14 cellular contexts compared by ENCODE assay signal in the genomic region with DNA sequence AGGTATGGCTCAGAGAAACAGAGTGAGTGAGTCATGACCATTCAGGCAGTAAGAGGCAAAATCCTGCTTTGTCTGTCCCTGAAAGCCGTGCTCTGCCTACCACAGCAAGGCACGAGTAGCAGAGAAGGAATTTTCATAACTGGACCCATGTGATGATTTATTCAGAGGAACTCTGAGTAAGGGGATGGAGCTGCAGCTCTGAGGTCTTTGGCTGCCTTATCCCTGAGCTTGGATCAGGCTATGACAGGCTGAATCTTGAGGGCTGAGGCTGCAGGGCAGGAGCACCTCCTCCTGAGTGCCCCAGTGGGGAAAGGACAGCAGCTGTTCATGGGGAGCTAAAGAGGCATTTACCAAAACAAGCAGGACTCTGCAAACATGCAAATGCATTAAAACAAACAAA.
DNase-seq lines count a peak whose midpoint lies in the region; ATAC-seq and FAIRE-seq lines count a peak whose summit lies in the region.
"Had no signal": no experiment of that assay in that cellular context is flagged by ENCODE, and none has a peak within 500 bp of the region (broad histone marks: within the 10 kb centered on the region; RNA-seq: fewer than 3 reads in every experiment).

No MANE protein-coding gene starts in this region.

- no peak overlapping the region for H4K8ac ChIP-seq in neuronal stem cell (ENCODE audit: low read depth, low read length)

- H3K4me2 ChIP-seq in neuronal stem cell (ENCODE audit: insufficient read depth, low read length, poor library complexity, severe bottlenecking), result no peak overlapping the region

- H2BK120ac ChIP-seq in neuronal stem cell (ENCODE audit: low read depth, low read length), result no peak overlapping the region

- WGBS in neuronal stem cell (ENCODE audit: extremely low coverage in 2 of 2, insufficient read length in 2 of 2, insufficient replicate concordance in 1 of 2), 2 donors, result no CpG with 5 or more reads among the region's 2 CpGs

- H3K18ac ChIP-seq in neuronal stem cell (ENCODE audit: low read length), result no peak overlapping the region

- ATAC-seq in GM18867 (IDR thresholded peaks at IDR 0.05; ENCODE audit: unreplicated experiment), result no peak
- ATAC-seq: activated naive CD8-positive, alpha-beta T cell treated with anti-CD3 and anti-CD28 coated beads, Interleukin-2, amount 50 U/mL, for 24 hours; T-cell had no signal

- no peak overlapping the region for H2BK15ac ChIP-seq in neuronal stem cell (ENCODE audit: low read length)

- H2BK5ac ChIP-seq in neuronal stem cell (ENCODE audit: low read length), result no peak overlapping the region

- H2AK5ac ChIP-seq in neuronal stem cell (ENCODE audit: low read depth, low read length), result no peak overlapping the region

- peak; percentile 81 for FAIRE-seq in endometrium (lab: Jason Lieb, UNC)
- FAIRE-seq: endothelial cell of umbilical vein had no signal

- H2BK12ac ChIP-seq in neuronal stem cell (ENCODE audit: low read length), result no peak overlapping the region

- DNase-seq in EL, result peak; percentile 46
- peak; percentile 79 for DNase-seq in NCI-H69 (lab: John Stamatoyannopoulos, UW)
- DNase-seq in neuronal stem cell (ENCODE audit: low spot score), result no peak
- DNase-seq in KBM-7, result no peak
- no peak for DNase-seq in activated naive CD4-positive, alpha-beta T cell treated with anti-CD3 and anti-CD28 coated beads, Interleukin-2, amount 50 U/mL, for 16 hours
- DNase-seq in central memory CD4-positive, alpha-beta T cell, result no peak
- DNase-seq: activated CD4-positive, alpha-beta memory T cell treated with anti-CD3 and anti-CD28 coated beads, Interleukin-2, amount 10 ng/mL, durations not matched to agents 7 days and 5 days; activated naive CD8-positive, alpha-beta T cell treated with anti-CD3 and anti-CD28 coated beads, Interleukin-2, amount 50 U/mL, for 24 hours; stimulated activated CD4-positive, alpha-beta T cell treated with anti-CD3 and anti-CD28 coated beads, Interleukin-4, amount 100 ng/mL, for 1 hour; T-cell had no signal

- H3K27me3 ChIP-seq in neuronal stem cell (ENCODE audit: control insufficient read depth in 3 of 3, insufficient read depth in 3 of 3, low read depth in 1 of 3, low read length in 3 of 3), result peaks cover 0 to 25% (median 0%) of the 10 kb centered on the region in 3 experiments

- H3K4me3 ChIP-seq in neuronal stem cell (ENCODE audit: low read length in 2 of 2), result no peak overlapping the region

- peaks cover 0 to 3% of the 10 kb centered on the region in 2 donors for H3K9me3 ChIP-seq in neuronal stem cell (replicated peaks in 1 of 2; ENCODE audit: control insufficient read depth in 2 of 2, insufficient read depth in 1 of 2, low read depth in 1 of 2, low read length in 2 of 2)
- H3K9me3 ChIP-seq: neutrophil had no signal

- no peak overlapping the region for H4K91ac ChIP-seq in neuronal stem cell (ENCODE audit: low read depth, low read length, poor library complexity)

- peak overlapping the region; percentile 14 for H2AFZ ChIP-seq in neuronal stem cell (ENCODE audit: low read length)

- H3K14ac ChIP-seq in neuronal stem cell (ENCODE audit: low read length), result no peak overlapping the region

- H3K23ac ChIP-seq in neuronal stem cell (ENCODE audit: low read depth, low read length, poor library complexity), result no peak overlapping the region

- in situ Hi-C loops in KBM-7 (cut with MboI; ENCODE audit: low pct_unique_long_range_greater_than_20kb, low sequenced_read_pairs), result no loop called here

- H3K79me1 ChIP-seq in neuronal stem cell (ENCODE audit: low read depth, low read length), result no peaks in the 10 kb centered on the region

- no peak overlapping the region for H3K9ac ChIP-seq in neuronal stem cell (ENCODE audit: low read depth, low read length, poor library complexity)

- peaks cover 0 to 60% of the 10 kb centered on the region in 2 donors for H3K36me3 ChIP-seq in neuronal stem cell (replicated peaks in 1 of 2; ENCODE audit: control insufficient read depth in 2 of 2, insufficient read depth in 2 of 2, low read length in 2 of 2)
- H3K36me3 ChIP-seq: neutrophil had no signal

- no peak overlapping the region for H3K4ac ChIP-seq in neuronal stem cell (ENCODE audit: low read length)

- peaks cover 22 to 28% of the 10 kb centered on the region in 2 donors for H3K4me1 ChIP-seq in neuronal stem cell (ENCODE audit: control insufficient read depth in 2 of 2, insufficient read depth in 1 of 2, low read depth in 1 of 2, low read length in 2 of 2)

- no peak overlapping the region for H3K27ac ChIP-seq in neuronal stem cell (replicated peaks; ENCODE audit: low read length)
- H3K27ac ChIP-seq: neutrophil had no signal

Comparison
In these comparisons a context has a peak if more than half of its experiments do, and no peak if none do; other contexts are left out.
1. DNase-seq: peak in EL (single experiment) and NCI-H69 (single experiment); none in neuronal stem cell (single experiment), KBM-7 (single experiment), activated naive CD4-positive, alpha-beta T cell treated with anti-CD3 and anti-CD28 coated beads, Interleukin-2, amount 50 U/mL, for 16 hours (single experiment) and central memory CD4-positive, alpha-beta T cell (single experiment).